ENCODE assay signal across 19 cellular contexts in the genomic region with DNA sequence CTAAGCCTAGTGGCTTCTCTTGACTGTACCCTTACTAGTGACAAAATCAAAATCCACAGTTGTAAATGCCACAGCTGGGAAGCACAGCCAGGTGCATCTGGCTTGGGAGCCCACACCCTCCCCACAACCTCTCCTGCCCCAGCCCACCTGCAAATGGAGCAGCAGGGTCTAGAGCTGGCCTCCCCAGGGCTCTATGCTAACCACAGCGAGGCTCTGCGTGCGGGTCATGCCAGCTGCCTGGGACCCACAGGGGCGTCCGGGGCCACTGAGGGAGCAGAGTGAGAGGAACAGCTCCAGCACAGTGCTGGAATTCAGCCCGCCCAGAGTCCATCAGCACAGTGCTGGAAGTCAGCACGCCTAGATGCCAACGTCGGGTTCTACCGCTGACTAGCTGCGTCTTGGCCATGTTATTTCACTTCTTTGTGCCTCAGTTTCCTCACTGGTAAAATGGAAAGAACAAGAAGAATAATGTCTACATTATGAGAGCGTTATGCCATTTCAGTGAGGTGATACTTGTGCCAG.
DNase-seq lines count a peak whose midpoint lies in the region; ATAC-seq and TF ChIP-seq lines count a peak whose summit lies in the region.
"Had no signal": no experiment of that assay in that cellular context is flagged by ENCODE, and none has a peak within 500 bp of the region (broad histone marks: within the 10 kb centered on the region; RNA-seq: fewer than 3 reads in every experiment).

No MANE protein-coding gene starts in this region.

- peak overlapping the region; percentile 97 for H3K4me2 ChIP-seq in DOHH2 (ENCODE audit: low read length)
- H3K4me2 ChIP-seq: PC-9 had no signal

- TF ChIP-seq CTCF in DOHH2 (IDR thresholded peaks at IDR 0.05; ENCODE audit: low read depth, low read length, poor library complexity, severe bottlenecking): no peak
- no peak for TF ChIP-seq CTCF in endothelial cell (IDR thresholded peaks at IDR 0.05; ENCODE audit: unreplicated experiment)
- TF ChIP-seq CTCF in progenitor cell of endocrine pancreas (IDR thresholded peaks at IDR 0.05; ENCODE audit: unreplicated experiment): no peak

- H3K4me3 Mint-ChIP-seq in endothelial cell (ENCODE audit: unreplicated experiment) (no peak overlapping the region), progenitor cell of endocrine pancreas (ENCODE audit: low read depth) (no peak overlapping the region)
- H3K4me3 Mint-ChIP-seq: activated CD4-positive, alpha-beta T cell treated with anti-CD3 and anti-CD28 coated beads, Interleukin-2, amount 10 ng/mL, durations not matched to agents 7 days and 5 days had no signal

- H3K27me3 ChIP-seq in DOHH2 (ENCODE audit: control insufficient read depth, low read length): no peaks in the 10 kb centered on the region
- H3K27me3 ChIP-seq: ascending aorta, BE2C, left lung, ovary had no signal

- no peaks in the 10 kb centered on the region for H4K20me1 ChIP-seq in DOHH2 (ENCODE audit: control insufficient read depth, insufficient read depth, low read depth, low read length)

- peaks cover 74% of the 10 kb centered on the region for H3K4me1 ChIP-seq in DOHH2 (ENCODE audit: control insufficient read depth, low read length)
- H3K4me1 ChIP-seq: BE2C had no signal

- peak overlapping the region; percentile 79 for H3K4me3 ChIP-seq in DOHH2 (ENCODE audit: low read length)
- H3K4me3 ChIP-seq: ascending aorta, left lung, ovary, PC-9, tibial artery had no signal

- ATAC-seq in HG02571 (IDR thresholded peaks at IDR 0.05; ENCODE audit: unreplicated experiment) (no peak), GM19351 (IDR thresholded peaks at IDR 0.05; ENCODE audit: unreplicated experiment) (no peak), GM18858 (IDR thresholded peaks at IDR 0.05; ENCODE audit: unreplicated experiment) (no peak)
- ATAC-seq: left lung had no signal

- peaks cover 28% of the 10 kb centered on the region for H3K36me3 ChIP-seq in DOHH2 (ENCODE audit: control insufficient read depth, low read length)
- H3K36me3 ChIP-seq: ascending aorta, BE2C, left lung, ovary, tibial artery had no signal

- H3F3A ChIP-seq in DOHH2 (ENCODE audit: control insufficient read depth, insufficient read depth): peaks cover 18% of the 10 kb centered on the region

- no peaks in the 10 kb centered on the region for H3K9me2 ChIP-seq in DOHH2 (replicated peaks; ENCODE audit: control insufficient read depth, low read length)

- H3K27me3 Mint-ChIP-seq in endothelial cell (ENCODE audit: unreplicated experiment) (peaks cover 11% of the 10 kb centered on the region), progenitor cell of endocrine pancreas (no peaks in the 10 kb centered on the region)

- H3K9me3 Mint-ChIP-seq in endothelial cell (ENCODE audit: unreplicated experiment) (no peaks in the 10 kb centered on the region), progenitor cell of endocrine pancreas (ENCODE audit: low read depth) (no peaks in the 10 kb centered on the region)
- H3K9me3 Mint-ChIP-seq: activated CD4-positive, alpha-beta T cell treated with anti-CD3 and anti-CD28 coated beads, Interleukin-2, amount 10 ng/mL, durations not matched to agents 7 days and 5 days had no signal

- H3K9me3 ChIP-seq in DOHH2 (ENCODE audit: control insufficient read depth, insufficient read depth, low read length): no peaks in the 10 kb centered on the region
- H3K9me3 ChIP-seq: ascending aorta, BE2C, left lung, ovary, tibial artery had no signal

- peaks cover 16% of the 10 kb centered on the region for H3K79me2 ChIP-seq in DOHH2 (ENCODE audit: control insufficient read depth, low read length)

- H3K36me3 Mint-ChIP-seq in endothelial cell (ENCODE audit: low read depth, unreplicated experiment) (no peaks in the 10 kb centered on the region), progenitor cell of endocrine pancreas (ENCODE audit: insufficient read depth) (no peaks in the 10 kb centered on the region)

- H3K27ac Mint-ChIP-seq in endothelial cell (ENCODE audit: unreplicated experiment): peak overlapping the region; percentile 75
- peak overlapping the region; percentile 91 for H3K27ac Mint-ChIP-seq in progenitor cell of endocrine pancreas
- H3K27ac Mint-ChIP-seq: activated CD4-positive, alpha-beta T cell treated with anti-CD3 and anti-CD28 coated beads, Interleukin-2, amount 10 ng/mL, durations not matched to agents 7 days and 5 days had no signal

- DNase-seq in NCI-H69 (lab: John Stamatoyannopoulos, UW): peak; percentile 19
- DNase-seq in endothelial cell (ENCODE audit: low spot score): no peak
- DNase-seq in progenitor cell of endocrine pancreas (ENCODE audit: low spot score, unreplicated experiment): no peak
- no peak for DNase-seq in nucleus accumbens (lab: John Stamatoyannopoulos, UW)
- DNase-seq: activated CD4-positive, alpha-beta T cell treated with anti-CD3 and anti-CD28 coated beads, Interleukin-2, amount 10 ng/mL, durations not matched to agents 7 days and 5 days; activated naive CD4-positive, alpha-beta T cell treated with Interleukin-2 at 50 U/mL for 16 hours; activated T-cell treated with anti-CD3 and anti-CD28 coated beads for 4 hours; BE2C; foreskin fibroblast; left lung; PC-9; small intestine; tibial artery had no signal

- H3K27ac ChIP-seq in DOHH2 (ENCODE audit: low read depth, low read length): peak overlapping the region; percentile 90; the same call in 1 of the 2 replicates
- H3K27ac ChIP-seq: ascending aorta, left lung, ovary, PC-9, tibial artery had no signal

- H3K4me1 Mint-ChIP-seq in endothelial cell (ENCODE audit: unreplicated experiment) (peaks cover 16% of the 10 kb centered on the region), progenitor cell of endocrine pancreas (ENCODE audit: low read depth) (peaks cover 50% of the 10 kb centered on the region)
